ENCODE assay signal across 1 cellular context in the genomic region with DNA sequence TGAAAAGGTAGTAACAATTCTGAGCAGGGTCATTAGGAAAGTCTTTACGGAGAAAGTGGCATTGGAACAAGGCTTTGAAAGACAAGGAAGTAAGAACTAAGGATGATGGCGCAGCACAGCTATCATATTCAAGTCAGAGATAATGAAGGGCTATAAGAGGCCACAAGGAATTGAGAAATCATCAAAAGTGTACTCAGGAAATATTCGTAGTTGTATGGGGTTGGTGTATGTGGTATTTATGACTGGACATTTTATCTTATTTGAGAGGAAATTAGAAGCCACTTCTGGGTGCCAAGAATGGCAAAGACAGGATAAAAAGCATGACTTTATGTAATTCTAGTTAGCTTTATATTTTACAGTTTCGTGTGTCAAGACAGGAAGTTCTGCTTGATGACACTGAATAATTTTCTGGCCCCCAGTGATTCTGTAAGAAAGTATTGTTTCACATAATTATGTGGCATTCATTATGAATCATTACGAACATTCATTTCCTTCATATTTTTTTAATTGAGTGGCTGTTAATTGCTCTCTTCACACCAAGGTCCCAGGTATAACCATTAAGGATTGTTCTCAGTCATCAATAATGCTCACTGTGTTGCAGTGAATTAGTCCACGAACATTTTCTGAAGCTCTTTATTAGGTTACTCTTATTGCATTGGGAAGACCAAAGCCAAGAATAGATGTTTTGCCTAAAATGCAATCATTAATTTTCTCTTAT.
TF ChIP-seq lines count a peak whose summit lies in the region.

No MANE protein-coding gene starts in this region.

TF ChIP-seq in K562, 482 proteins besides CTCF, POLR2A, EP300 and RAD21 (continued from another document):
- TF ChIP-seq, protein P1, sequence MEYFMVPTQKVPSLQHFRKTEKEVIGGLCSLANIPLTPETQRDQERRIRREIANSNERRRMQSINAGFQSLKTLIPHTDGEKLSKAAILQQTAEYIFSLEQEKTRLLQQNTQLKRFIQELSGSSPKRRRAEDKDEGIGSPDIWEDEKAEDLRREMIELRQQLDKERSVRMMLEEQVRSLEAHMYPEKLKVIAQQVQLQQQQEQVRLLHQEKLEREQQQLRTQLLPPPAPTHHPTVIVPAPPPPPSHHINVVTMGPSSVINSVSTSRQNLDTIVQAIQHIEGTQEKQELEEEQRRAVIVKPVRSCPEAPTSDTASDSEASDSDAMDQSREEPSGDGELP (CRISPR knock-in tag; IDR thresholded peaks at IDR 0.05; ENCODE audit: borderline replicate concordance), result no peak
- TF ChIP-seq, protein P2, sequence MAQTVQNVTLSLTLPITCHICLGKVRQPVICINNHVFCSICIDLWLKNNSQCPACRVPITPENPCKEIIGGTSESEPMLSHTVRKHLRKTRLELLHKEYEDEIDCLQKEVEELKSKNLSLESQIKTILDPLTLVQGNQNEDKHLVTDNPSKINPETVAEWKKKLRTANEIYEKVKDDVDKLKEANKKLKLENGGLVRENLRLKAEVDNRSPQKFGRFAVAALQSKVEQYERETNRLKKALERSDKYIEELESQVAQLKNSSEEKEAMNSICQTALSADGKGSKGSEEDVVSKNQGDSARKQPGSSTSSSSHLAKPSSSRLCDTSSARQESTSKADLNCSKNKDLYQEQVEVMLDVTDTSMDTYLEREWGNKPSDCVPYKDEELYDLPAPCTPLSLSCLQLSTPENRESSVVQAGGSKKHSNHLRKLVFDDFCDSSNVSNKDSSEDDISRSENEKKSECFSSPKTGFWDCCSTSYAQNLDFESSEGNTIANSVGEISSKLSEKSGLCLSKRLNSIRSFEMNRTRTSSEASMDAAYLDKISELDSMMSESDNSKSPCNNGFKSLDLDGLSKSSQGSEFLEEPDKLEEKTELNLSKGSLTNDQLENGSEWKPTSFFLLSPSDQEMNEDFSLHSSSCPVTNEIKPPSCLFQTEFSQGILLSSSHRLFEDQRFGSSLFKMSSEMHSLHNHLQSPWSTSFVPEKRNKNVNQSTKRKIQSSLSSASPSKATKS (CRISPR knock-in tag; IDR thresholded peaks at IDR 0.05), result no peak
- TF ChIP-seq NELFE (IDR thresholded peaks at IDR 0.05; ENCODE audit: insufficient read depth, insufficient read length) (no peak), MAFG (tag; conservative IDR thresholded peaks at IDR 0.05) (no peak), ZNF165 (CRISPR knock-in tag; IDR thresholded peaks at IDR 0.05; ENCODE audit: borderline replicate concordance) (no peak)
- TF ChIP-seq, protein P3, sequence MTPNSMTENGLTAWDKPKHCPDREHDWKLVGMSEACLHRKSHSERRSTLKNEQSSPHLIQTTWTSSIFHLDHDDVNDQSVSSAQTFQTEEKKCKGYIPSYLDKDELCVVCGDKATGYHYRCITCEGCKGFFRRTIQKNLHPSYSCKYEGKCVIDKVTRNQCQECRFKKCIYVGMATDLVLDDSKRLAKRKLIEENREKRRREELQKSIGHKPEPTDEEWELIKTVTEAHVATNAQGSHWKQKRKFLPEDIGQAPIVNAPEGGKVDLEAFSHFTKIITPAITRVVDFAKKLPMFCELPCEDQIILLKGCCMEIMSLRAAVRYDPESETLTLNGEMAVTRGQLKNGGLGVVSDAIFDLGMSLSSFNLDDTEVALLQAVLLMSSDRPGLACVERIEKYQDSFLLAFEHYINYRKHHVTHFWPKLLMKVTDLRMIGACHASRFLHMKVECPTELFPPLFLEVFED (CRISPR knock-in tag; conservative IDR thresholded peaks at IDR 0.05), result no peak
